ENCODE assay signal across 12 cellular contexts in genomic region chr6:125808060-125808459, GRCh38. TPM values are rescaled to one million over a fixed set of nuclear protein-coding genes. Genes with fewer than 3 reads are reported as not detected.
DNase-seq lines count a peak whose midpoint lies in the region; ATAC-seq and TF ChIP-seq lines count a peak whose summit lies in the region.
"Had no signal": no experiment of that assay in that cellular context is flagged by ENCODE, and none has a peak within 500 bp of the region (broad histone marks: within the 10 kb centered on the region; RNA-seq: fewer than 3 reads in every experiment).

No MANE protein-coding gene starts in this region.

- H3K27me3 Mint-ChIP-seq in activated CD8-positive, alpha-beta T cell treated with anti-CD3 and anti-CD28 coated beads for 36 hours: no peaks in the 10 kb centered on the region
- H3K27me3 Mint-ChIP-seq: activated B cell treated with CpG ODN at 0.5 μM for 24 hours had no signal

- no peak overlapping the region for H3K4ac ChIP-seq in mesendoderm (ENCODE audit: low read depth, low read length)

- no peaks in the 10 kb centered on the region for H3K79me2 ChIP-seq in mesendoderm (ENCODE audit: control insufficient read depth, insufficient read depth, low read length)

- TF ChIP-seq EP300 in esophagus muscularis mucosa (IDR thresholded peaks at IDR 0.05): no peak

- peaks cover 31% of the 10 kb centered on the region for H3K36me3 Mint-ChIP-seq in activated CD8-positive, alpha-beta T cell treated with anti-CD3 and anti-CD28 coated beads for 36 hours (ENCODE audit: low read depth)
- H3K36me3 Mint-ChIP-seq: neural progenitor cell had no signal

- CTCF ChIA-PET in activated CD8-positive, alpha-beta T cell treated with anti-CD3 and anti-CD28 coated beads for 36 hours (lab: Charles Lee): interaction anchor here (1.2 to 1.3 kb wide), 3 partner anchors 15 to 98 kb away, joined by 3 to 4 read pairs (median 4); partner anchors contain the start of gene NCOA7

- H3K56ac ChIP-seq in mesendoderm (ENCODE audit: low read length): no peak overlapping the region

- H2BK120ac ChIP-seq in mesendoderm (ENCODE audit: low read depth, low read length): no peak overlapping the region

- DNase-seq in activated CD8-positive, alpha-beta T cell treated with anti-CD3 and anti-CD28 coated beads for 36 hours: no peak
- DNase-seq in mesendoderm: peak; percentile 71
- DNase-seq in dorsolateral prefrontal cortex: no peak
- no peak for DNase-seq in GOT3 (lab: John Stamatoyannopoulos, UW)
- no peak for DNase-seq in esophagus muscularis mucosa (ENCODE audit: extremely low spot score)
- DNase-seq: activated B cell treated with CpG ODN at 0.5 μM for 24 hours, foreskin keratinocyte, NCI-H1694 had no signal

- intact Hi-C loops in activated CD8-positive, alpha-beta T cell treated with anti-CD3 and anti-CD28 coated beads for 36 hours (cut with micrococcal nuclease): no loop called here
- intact Hi-C loops in dorsolateral prefrontal cortex (cut with DNase I) (no loop called here), esophagus muscularis mucosa (cut with DNase I) (no loop called here)

- no peak overlapping the region for H3K4me3 Mint-ChIP-seq in activated CD8-positive, alpha-beta T cell treated with anti-CD3 and anti-CD28 coated beads for 36 hours
- H3K4me3 Mint-ChIP-seq: activated B cell treated with CpG ODN at 0.5 μM for 24 hours, neural progenitor cell had no signal

- H3K27ac Mint-ChIP-seq in activated CD8-positive, alpha-beta T cell treated with anti-CD3 and anti-CD28 coated beads for 36 hours: peak overlapping the region; percentile 36
- H3K27ac Mint-ChIP-seq: activated B cell treated with CpG ODN at 0.5 μM for 24 hours, neural progenitor cell had no signal

- H4K5ac ChIP-seq in mesendoderm (ENCODE audit: low read length): no peak overlapping the region

- H3K27me3 ChIP-seq in mesendoderm (ENCODE audit: insufficient read depth, low read length, poor library complexity) (no peaks in the 10 kb centered on the region), dorsolateral prefrontal cortex (no peaks in the 10 kb centered on the region), esophagus muscularis mucosa (no peaks in the 10 kb centered on the region)
- H3K27me3 ChIP-seq: foreskin keratinocyte, neural progenitor cell had no signal

- H2AK5ac ChIP-seq in mesendoderm (ENCODE audit: low read length): no peak overlapping the region

- no peaks in the 10 kb centered on the region for H3K9me3 Mint-ChIP-seq in activated CD8-positive, alpha-beta T cell treated with anti-CD3 and anti-CD28 coated beads for 36 hours
- H3K9me3 Mint-ChIP-seq: activated B cell treated with CpG ODN at 0.5 μM for 24 hours, neural progenitor cell had no signal

- H3K27ac ChIP-seq in mesendoderm (ENCODE audit: low read depth, low read length): no peak overlapping the region
- H3K27ac ChIP-seq in dorsolateral prefrontal cortex: peak overlapping the region in 29 of 59 donors; percentile 2 to 73 (median 37)
- no peak overlapping the region for H3K27ac ChIP-seq in esophagus muscularis mucosa (replicated peaks in 1 of 4)
- H3K27ac ChIP-seq: foreskin keratinocyte, neural progenitor cell had no signal

- H2BK5ac ChIP-seq in mesendoderm (ENCODE audit: low read length): no peak overlapping the region

- no peak overlapping the region for H3K4me2 ChIP-seq in mesendoderm (ENCODE audit: low read length)
- H3K4me2 ChIP-seq: neural progenitor cell had no signal

- H3K4me3 ChIP-seq in mesendoderm (ENCODE audit: low read length) (no peak overlapping the region), dorsolateral prefrontal cortex (no peak overlapping the region), esophagus muscularis mucosa (no peak overlapping the region)
- H3K4me3 ChIP-seq: neural progenitor cell had no signal

- H3K4me1 ChIP-seq in mesendoderm (ENCODE audit: control insufficient read depth, low read depth, low read length): peaks cover 1% of the 10 kb centered on the region
- H3K4me1 ChIP-seq in esophagus muscularis mucosa: peaks cover 11 to 26% (median 25%) of the 10 kb centered on the region in 4 donors
- H3K4me1 ChIP-seq: neural progenitor cell had no signal

- peaks cover 74% of the 10 kb centered on the region for H3K4me1 Mint-ChIP-seq in activated CD8-positive, alpha-beta T cell treated with anti-CD3 and anti-CD28 coated beads for 36 hours (ENCODE audit: low read depth)

- H3K23ac ChIP-seq in mesendoderm (ENCODE audit: low read length): no peak overlapping the region

- H3K18ac ChIP-seq in mesendoderm (ENCODE audit: low read length): no peak overlapping the region

- POLR2A ChIA-PET in activated CD8-positive, alpha-beta T cell treated with anti-CD3 and anti-CD28 coated beads for 36 hours (lab: Charles Lee): interaction anchor here (0.6 to 3.6 kb wide), 3 partner anchors 15 to 29 kb away, joined by 3 to 18 read pairs (median 3); partner anchors contain the start of gene NCOA7

- no peak overlapping the region for H3K9ac ChIP-seq in mesendoderm (ENCODE audit: low read length)
- H3K9ac ChIP-seq: neural progenitor cell had no signal

- no peaks in the 10 kb centered on the region for H3K9me3 ChIP-seq in esophagus muscularis mucosa

- no peaks in the 10 kb centered on the region for H3K79me1 ChIP-seq in mesendoderm (ENCODE audit: low read length)

- WGBS in mesendoderm (ENCODE audit: extremely low coverage, insufficient coverage, low lambda C conversion rate): no CpG with 5 or more reads among the region's 4 CpGs
- 84% methylated on average over 4 of the region's 4 CpGs for WGBS in esophagus muscularis mucosa

- no peak for TF ChIP-seq CTCF in activated CD8-positive, alpha-beta T cell treated with anti-CD3 and anti-CD28 coated beads for 36 hours (IDR thresholded peaks at IDR 0.05)
- TF ChIP-seq CTCF in dorsolateral prefrontal cortex (IDR thresholded peaks at IDR 0.05 in 54 of 56, conservative IDR thresholded peaks at IDR 0.05 in 2 of 56; ENCODE audit: low read depth in 1 of 56, partially characterized antibody in 56 of 56): no peak
- no peak for TF ChIP-seq CTCF in esophagus muscularis mucosa (IDR thresholded peaks at IDR 0.05)

- H4K8ac ChIP-seq in mesendoderm (ENCODE audit: low read depth, low read length): no peak overlapping the region

- H2BK15ac ChIP-seq in mesendoderm (replicated peaks; ENCODE audit: low read depth): no peak overlapping the region

- ATAC-seq in GM18502 (IDR thresholded peaks at IDR 0.05; ENCODE audit: poor library complexity, unreplicated experiment): peak; percentile 23
- peak; percentile 35 for ATAC-seq in HG02852 (IDR thresholded peaks at IDR 0.05; ENCODE audit: unreplicated experiment)
- ATAC-seq in activated CD8-positive, alpha-beta T cell treated with anti-CD3 and anti-CD28 coated beads for 36 hours: no peak
- ATAC-seq: foreskin keratinocyte, Panc1 had no signal

- H3K36me3 ChIP-seq in mesendoderm (ENCODE audit: control insufficient read depth, insufficient read depth, low read length) (no peaks in the 10 kb centered on the region), esophagus muscularis mucosa (peaks cover 0 to 13% (median 2%) of the 10 kb centered on the region in 4 donors)
- H3K36me3 ChIP-seq: neural progenitor cell had no signal

- no peak for TF ChIP-seq POLR2A in esophagus muscularis mucosa (IDR thresholded peaks at IDR 0.05; ENCODE audit: low read depth)

RNA-seq across cellular contexts. Expression of gene NCOA7, which starts 17.3 kb away (rescaled TPM):
- total RNA-seq in activated CD8-positive, alpha-beta T cell treated with anti-CD3 and anti-CD28 coated beads for 36 hours: 10 to 100 TPM; 43.4 to 44.9 TPM
- polyA plus RNA-seq in mesendoderm (2013, experiment 1 of 2): 3.2 TPM
- polyA plus RNA-seq in mesendoderm (2013, experiment 2 of 2): 3.8 TPM
- total RNA-seq in dorsolateral prefrontal cortex: 100 to 1,000 TPM in 118 of 120 experiments, 10 to 100 TPM in 2; 63.5 to 252 (median 193) TPM
- 10 to 100 TPM; 15.4 to 29.0 (median 19.9) TPM for total RNA-seq in esophagus muscularis mucosa

RNA-seq across cellular contexts. Expression of gene HEY2, which starts 58.6 kb away (rescaled TPM):
- not detected for total RNA-seq in activated CD8-positive, alpha-beta T cell treated with anti-CD3 and anti-CD28 coated beads for 36 hours
- polyA plus RNA-seq in mesendoderm (2013, experiment 1 of 2): 11.1 TPM
- polyA plus RNA-seq in mesendoderm (2013, experiment 2 of 2): 11.3 TPM
- total RNA-seq in dorsolateral prefrontal cortex (10 to 100 TPM in 16 of 120 experiments, 1 to 10 TPM in 104; 3.3 to 16.5 (median 7.2) TPM), esophagus muscularis mucosa (1 to 10 TPM; 1.7 to 3.1 (median 2.3) TPM)
- total RNA-seq: activated B cell treated with CpG ODN at 0.5 μM for 24 hours, foreskin keratinocyte had no signal
- polyA plus RNA-seq: foreskin keratinocyte had no signal
